8 cellular contexts compared by ENCODE assay signal in the genomic region with DNA sequence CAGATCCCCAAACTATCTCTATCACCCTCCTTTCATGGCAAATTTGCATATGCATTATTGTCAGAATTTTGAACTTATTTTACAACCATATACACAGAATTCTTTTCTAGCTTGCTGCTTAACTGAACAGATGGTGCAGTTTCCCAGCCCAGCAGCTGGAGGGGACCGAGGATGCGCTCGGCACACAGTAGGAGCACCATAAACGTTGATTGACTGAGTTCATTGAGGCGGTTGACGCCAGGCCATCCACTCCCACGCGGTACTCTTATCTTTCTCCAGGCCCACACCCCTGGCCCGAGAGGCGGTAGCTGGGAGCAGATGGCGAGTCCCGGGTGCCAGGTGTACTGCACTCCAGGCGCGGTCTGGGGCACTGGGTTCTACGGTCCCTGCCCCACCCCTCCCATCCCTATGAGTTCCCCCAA. TPM values are rescaled to one million over a fixed set of nuclear protein-coding genes. Genes with fewer than 3 reads are reported as not detected.
A peak's percentile ranks its signal among the peaks of the same experiment; 100 is the strongest.
DNase-seq lines count a peak whose midpoint lies in the region; ATAC-seq, FAIRE-seq and TF ChIP-seq lines count a peak whose summit lies in the region.

No MANE protein-coding gene starts in this region.

- TF ChIP-seq CTCF in astrocyte (IDR thresholded peaks at IDR 0.05; ENCODE audit: insufficient read depth, low read depth, low read length): no peak
- TF ChIP-seq CTCF in kidney (IDR thresholded peaks at IDR 0.05; ENCODE audit: borderline replicate concordance, extremely low read depth, insufficient read depth): no peak
- TF ChIP-seq CTCF in testis (IDR thresholded peaks at IDR 0.05): no peak

- peak overlapping the region; percentile 87 for H2AFZ ChIP-seq in astrocyte (ENCODE audit: low read depth, low read length)

- no peak for TF ChIP-seq POLR2A in testis (IDR thresholded peaks at IDR 0.05)

- no peaks in the 10 kb centered on the region for H3K9me3 ChIP-seq in astrocyte (ENCODE audit: insufficient read depth, low read depth, low read length)
- H3K9me3 ChIP-seq in kidney (ENCODE audit: control insufficient read depth in 1 of 2, low read length in 2 of 2): no peaks in the 10 kb centered on the region
- no peaks in the 10 kb centered on the region for H3K9me3 ChIP-seq in testis

- peak overlapping the region; percentile 86 for H3K27ac ChIP-seq in astrocyte (ENCODE audit: low read depth, low read length)
- peak overlapping the region in 1 of 2 donors; percentile 85 for H3K27ac ChIP-seq in kidney (ENCODE audit: low read depth in 2 of 2, low read length in 2 of 2)
- peak overlapping the region; percentile 79 to 84 for H3K27ac ChIP-seq in testis

- H3K27ac Mint-ChIP-seq in astrocyte (ENCODE audit: unreplicated experiment): peak overlapping the region; percentile 87

- H3K27me3 ChIP-seq in astrocyte (ENCODE audit: insufficient read depth, low read length): no peaks in the 10 kb centered on the region
- no peaks in the 10 kb centered on the region for H3K27me3 ChIP-seq in testis

- DNase-seq in astrocyte (ENCODE audit: low read depth) (no peak), kidney (peak; percentile 84), testis (peak; percentile 69), GDM1 (lab: John Stamatoyannopoulos, UW) (no peak)
- DNase-seq in activated CD4-positive, CD25-positive, alpha-beta regulatory T cell treated with anti-CD3 and anti-CD28 coated beads, Interleukin-2, amount 50 U/mL, for 72 hours: no peak
- no peak for DNase-seq in stimulated activated naive CD4-positive, alpha-beta T cell (lab: John Stamatoyannopoulos, UW)

- H3K4me1 ChIP-seq in astrocyte (ENCODE audit: insufficient read depth, low read length) (no peaks in the 10 kb centered on the region), kidney (ENCODE audit: control insufficient read depth in 1 of 2, insufficient read depth in 1 of 2, low read depth in 1 of 2, low read length in 2 of 2) (peaks cover 0 to 10% of the 10 kb centered on the region in 2 donors), testis (peaks cover 10% of the 10 kb centered on the region)

- H3K4me3 Mint-ChIP-seq in astrocyte (ENCODE audit: unreplicated experiment): peak overlapping the region; percentile 96

- FAIRE-seq in astrocyte (lab: Jason Lieb, UNC): no peak
- no peak for FAIRE-seq in kidney (lab: Jason Lieb, UNC)

- H3K36me3 Mint-ChIP-seq in astrocyte (ENCODE audit: low read depth, unreplicated experiment): no peaks in the 10 kb centered on the region

- H3K4me3 ChIP-seq in astrocyte (ENCODE audit: insufficient read depth, low read depth, low read length) (peak overlapping the region; percentile 85), kidney (ENCODE audit: low read length in 2 of 2) (peak overlapping the region; percentile 95 to 96), testis (peak overlapping the region; percentile 61 to 69)

- H3K9ac ChIP-seq in astrocyte (ENCODE audit: low read length) (peak overlapping the region; percentile 90), kidney (ENCODE audit: low read length in 2 of 2) (peak overlapping the region; percentile 49 to 96)

- H3K27me3 Mint-ChIP-seq in astrocyte (ENCODE audit: low read depth, unreplicated experiment): no peaks in the 10 kb centered on the region

- H3K36me3 ChIP-seq in astrocyte (ENCODE audit: insufficient read depth, low read length) (no peaks in the 10 kb centered on the region), kidney (ENCODE audit: control insufficient read depth in 1 of 2, insufficient read depth in 2 of 2, low read length in 2 of 2) (no peaks in the 10 kb centered on the region), testis (ENCODE audit: low read depth, missing control alignments) (no peaks in the 10 kb centered on the region)

- intact Hi-C loops in kidney (cut with DNase I): no loop called here
- intact Hi-C loops in testis (cut with DNase I; ENCODE audit: low total_unique reads): no loop called here

- peaks cover 8% of the 10 kb centered on the region for H3K4me1 Mint-ChIP-seq in astrocyte (ENCODE audit: low read depth, unreplicated experiment)

- WGBS in testis, 2 donors: 3% methylated on average over 13 to 15 of the region's 15 CpGs

- H3K9me3 Mint-ChIP-seq in astrocyte (ENCODE audit: unreplicated experiment): peaks cover 5% of the 10 kb centered on the region

- H4K20me1 ChIP-seq in astrocyte (ENCODE audit: insufficient read depth, low read length): no peaks in the 10 kb centered on the region

- ATAC-seq in GM19023 (IDR thresholded peaks at IDR 0.05; ENCODE audit: unreplicated experiment) (peak; percentile 2), HG03196 (IDR thresholded peaks at IDR 0.05; ENCODE audit: unreplicated experiment) (peak; percentile 6)

- peak overlapping the region; percentile 96 for H3K4me2 ChIP-seq in astrocyte (ENCODE audit: low read length)

- no peaks in the 10 kb centered on the region for H3K79me2 ChIP-seq in astrocyte (ENCODE audit: insufficient read depth, low read length)

RNA-seq across cellular contexts. Expression of gene SOX4, which starts 6.8 kb away (rescaled TPM):
- total RNA-seq in astrocyte: 94.9 and 108 TPM in 2 replicates
- 36.5 TPM for total RNA-seq in kidney
- polyA plus RNA-seq in kidney (ENCODE audit: insufficient read depth, low read depth, low replicate concordance): 5.5 TPM
- total RNA-seq in testis: 10 to 100 TPM; 42.9 to 43.9 TPM
- 16.1 TPM for polyA plus RNA-seq in testis (ENCODE audit: insufficient read depth, low read depth, low replicate concordance)

Comparison
In these comparisons a context has a peak if more than half of its experiments do, and no peak if none do; other contexts are left out.
1. DNase-seq: peak in kidney (single experiment) and testis (single experiment); none in astrocyte (single experiment), activated CD4-positive, CD25-positive, alpha-beta regulatory T cell treated with anti-CD3 and anti-CD28 coated beads, Interleukin-2, amount 50 U/mL, for 72 hours (single experiment), GDM1 (single experiment) and stimulated activated naive CD4-positive, alpha-beta T cell (0 of 6).
2. Peak in every context shown above with its lines, with median percentiles within 50 percentile points of each other: H3K4me3 ChIP-seq.